11 cellular contexts compared by ENCODE assay signal in the genomic region with DNA sequence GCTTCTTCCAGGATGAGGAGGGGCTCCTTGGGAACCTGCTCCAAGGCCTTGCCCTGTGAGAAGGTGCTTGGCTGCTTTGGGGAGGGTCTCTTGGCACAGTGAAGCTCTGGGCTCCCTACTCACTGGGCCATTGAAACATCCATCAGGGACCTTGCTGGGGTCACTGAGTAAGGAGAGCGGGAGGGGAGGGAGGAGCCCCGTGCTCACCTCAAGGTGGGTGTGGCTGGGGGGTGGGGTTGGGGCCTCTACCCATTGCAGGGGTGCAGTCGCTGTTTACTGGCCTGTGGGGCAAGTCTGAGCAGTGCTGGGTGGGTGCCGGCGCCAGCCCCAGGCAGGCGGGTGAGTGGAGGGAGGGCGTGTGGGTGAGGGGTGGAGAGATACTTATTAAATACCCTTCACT. TPM values are rescaled to one million over a fixed set of nuclear protein-coding genes. Genes with fewer than 3 reads are reported as not detected.
DNase-seq lines count a peak whose midpoint lies in the region; ATAC-seq and TF ChIP-seq lines count a peak whose summit lies in the region.
"Had no signal": no experiment of that assay in that cellular context is flagged by ENCODE, and none has a peak within 500 bp of the region (broad histone marks: within the 10 kb centered on the region; RNA-seq: fewer than 3 reads in every experiment).

No MANE protein-coding gene starts in this region.

- H3K4me3 ChIP-seq in GM23248 = no peak overlapping the region
- no peak overlapping the region for H3K4me3 ChIP-seq in epithelial cell of esophagus (ENCODE audit: low read length)
- H3K4me3 ChIP-seq in rectal smooth muscle tissue (ENCODE audit: low read length) = no peak overlapping the region
- no peak overlapping the region for H3K4me3 ChIP-seq in coronary artery
- H3K4me3 ChIP-seq: body of pancreas, lung had no signal

- no peaks in the 10 kb centered on the region for H3K9me3 Mint-ChIP-seq in stimulated activated naive B cell treated with anti-CD40 and anti-IgM and Interleukin-4, amounts not matched to agents 10 μg/mL and 1 μg/mL and 100 μg/mL, for 72 hours

- no peaks in the 10 kb centered on the region for H3K36me3 ChIP-seq in GM23248 (ENCODE audit: low read depth)
- H3K36me3 ChIP-seq in rectal smooth muscle tissue (ENCODE audit: control insufficient read depth, insufficient read depth, low read length) = no peaks in the 10 kb centered on the region

- no peaks in the 10 kb centered on the region for H3K79me2 ChIP-seq in GM23248 (ENCODE audit: insufficient read depth)

- peaks cover 24 to 35% of the 10 kb centered on the region in 2 donors for H3K4me1 Mint-ChIP-seq in stimulated activated naive B cell treated with anti-CD40 and anti-IgM and Interleukin-4, amounts not matched to agents 10 μg/mL and 1 μg/mL and 100 μg/mL, for 72 hours

- 0 out of 2 replicates have a peak overlapping the region, but pooled peaks have one; percentile 68 for H3K9ac ChIP-seq in GM23248
- H3K9ac ChIP-seq in rectal smooth muscle tissue (ENCODE audit: low read length) = no peak overlapping the region

- H2AFZ ChIP-seq in GM23248 = no peak overlapping the region

- H3K4me1 ChIP-seq in GM23248 (ENCODE audit: insufficient read depth) = peaks cover 38% of the 10 kb centered on the region
- H3K4me1 ChIP-seq in rectal smooth muscle tissue (ENCODE audit: control insufficient read depth, insufficient read depth, low read length) = peaks cover 33% of the 10 kb centered on the region

- H3K27me3 ChIP-seq in GM23248 (replicated peaks; ENCODE audit: insufficient read depth) = no peaks in the 10 kb centered on the region
- no peaks in the 10 kb centered on the region for H3K27me3 ChIP-seq in rectal smooth muscle tissue (ENCODE audit: control insufficient read depth, insufficient read depth, low read length)
- H3K27me3 ChIP-seq: body of pancreas had no signal

- no peak for DNase-seq in GM23248
- DNase-seq in NCI-H2171 (lab: John Stamatoyannopoulos, UW) = peak; percentile 54
- DNase-seq in epithelial cell of esophagus (ENCODE audit: low read depth) = peak; percentile 60
- no peak for DNase-seq in coronary artery (ENCODE audit: low spot score)
- DNase-seq in stimulated activated naive B cell treated with anti-CD40 and anti-IgM and Interleukin-4, amounts not matched to agents 10 μg/mL and 1 μg/mL and 100 μg/mL, for 72 hours = no peak
- DNase-seq: activated effector memory CD4-positive, alpha-beta T cell treated with anti-CD3 and anti-CD28 coated beads, Interleukin-2, amount 50 U/mL, for 16 hours; body of pancreas; stimulated activated CD4-positive, alpha-beta T cell treated with anti-CD3 and anti-CD28 coated beads, Interleukin-4, amount 100 ng/mL, for 4 hours had no signal

- TF ChIP-seq CTCF in epithelial cell of esophagus (IDR thresholded peaks at IDR 0.05; ENCODE audit: insufficient read depth, low read depth, low read length, missing control alignments) = no peak
- TF ChIP-seq CTCF in coronary artery (IDR thresholded peaks at IDR 0.05) = no peak

- in situ Hi-C loops in GM23248 (cut with MboI) = no loop called here

- H3K27ac ChIP-seq in GM23248 (no peak overlapping the region), rectal smooth muscle tissue (ENCODE audit: low read depth, low read length) (peak overlapping the region; percentile 87), coronary artery (peak overlapping the region in 1 of 2 donors; percentile 47)

- H3K27me3 Mint-ChIP-seq in stimulated activated naive B cell treated with anti-CD40 and anti-IgM and Interleukin-4, amounts not matched to agents 10 μg/mL and 1 μg/mL and 100 μg/mL, for 72 hours = no peaks in the 10 kb centered on the region

- no peak overlapping the region for H3K4me2 ChIP-seq in GM23248 (ENCODE audit: unreplicated experiment)

- H3K9me2 ChIP-seq in GM23248 (ENCODE audit: insufficient read depth) = no peaks in the 10 kb centered on the region

- H4K20me1 ChIP-seq in GM23248 (ENCODE audit: insufficient read depth) = no peaks in the 10 kb centered on the region

- WGBS in GM23248 (ENCODE audit: low coverage in 1 of 2, low lambda C conversion rate in 2 of 2, missing lambda C conversion rate in 2 of 2), 2 experiments = 84 to 90% methylated on average over 2 to 7 of the region's 7 CpGs

- no peak overlapping the region for H3K27ac Mint-ChIP-seq in stimulated activated naive B cell treated with anti-CD40 and anti-IgM and Interleukin-4, amounts not matched to agents 10 μg/mL and 1 μg/mL and 100 μg/mL, for 72 hours

- H3K4me3 Mint-ChIP-seq in stimulated activated naive B cell treated with anti-CD40 and anti-IgM and Interleukin-4, amounts not matched to agents 10 μg/mL and 1 μg/mL and 100 μg/mL, for 72 hours = no peak overlapping the region

- no peak for ATAC-seq in stimulated activated naive B cell treated with anti-CD40 and anti-IgM and Interleukin-4, amounts not matched to agents 10 μg/mL and 1 μg/mL and 100 μg/mL, for 72 hours (replicated peaks)
- no peak for ATAC-seq in GM19455 (IDR thresholded peaks at IDR 0.05; ENCODE audit: unreplicated experiment)
- ATAC-seq: body of pancreas had no signal

- H3K9me3 ChIP-seq in GM23248 (ENCODE audit: low read depth) = no peaks in the 10 kb centered on the region
- H3K9me3 ChIP-seq: body of pancreas had no signal

- H3K36me3 Mint-ChIP-seq in stimulated activated naive B cell treated with anti-CD40 and anti-IgM and Interleukin-4, amounts not matched to agents 10 μg/mL and 1 μg/mL and 100 μg/mL, for 72 hours = no peaks in the 10 kb centered on the region

- peaks cover 31% of the 10 kb centered on the region for H3F3A ChIP-seq in GM23248 (ENCODE audit: insufficient read depth)

RNA-seq across cellular contexts. Expression of a gene that starts 9.9 kb away (rescaled TPM):
- total RNA-seq in GM23248 (2014; rRNA removed; shearing (Covaris generic)) = not detected in 2 replicates
- 0.20 and 0.44 TPM in 2 replicates for polyA plus RNA-seq in GM23248 (2016; fragmentation: Nextera tagmentation; extraction: Ambion mirVana)
- total RNA-seq: body of pancreas had no signal

RNA-seq across cellular contexts. Expression of a gene that starts 48.2 kb away (rescaled TPM):
- total RNA-seq in GM23248 (2014; rRNA removed; shearing (Covaris generic)) = 361 and 408 TPM in 2 replicates
- polyA plus RNA-seq in GM23248 (2016; fragmentation: Nextera tagmentation; extraction: Ambion mirVana) = 1,209 and 1,277 TPM in 2 replicates

Comparison
In these comparisons a context has a peak if more than half of its experiments do, and no peak if none do; other contexts are left out.
1. DNase-seq: peak in NCI-H2171 (single experiment) and epithelial cell of esophagus (single experiment); none in GM23248 (single experiment), coronary artery (single experiment) and stimulated activated naive B cell treated with anti-CD40 and anti-IgM and Interleukin-4, amounts not matched to agents 10 μg/mL and 1 μg/mL and 100 μg/mL, for 72 hours (single experiment).